9 cellular contexts compared by ENCODE assay signal in genomic region chr4:174522183-174523002, GRCh38. TPM values are rescaled to one million over a fixed set of nuclear protein-coding genes. Genes with fewer than 3 reads are reported as not detected.
DNase-seq lines count a peak whose midpoint lies in the region; ATAC-seq and TF ChIP-seq lines count a peak whose summit lies in the region.
"Had no signal": no experiment of that assay in that cellular context is flagged by ENCODE, and none has a peak within 500 bp of the region (broad histone marks: within the 10 kb centered on the region; RNA-seq: fewer than 3 reads in every experiment).

Gene HPGD (minus strand): TSS chr4:174522488. CDS start chr4:174522451, 37 bp downstream.

- H3K36me3 Mint-ChIP-seq in stimulated activated naive B cell treated with anti-CD40 and anti-IgM and Interleukin-4, amounts not matched to agents 10 μg/mL and 1 μg/mL and 100 μg/mL, for 72 hours = no peaks in the 10 kb centered on the region

- no peaks in the 10 kb centered on the region for H3K9me3 Mint-ChIP-seq in stimulated activated naive B cell treated with anti-CD40 and anti-IgM and Interleukin-4, amounts not matched to agents 10 μg/mL and 1 μg/mL and 100 μg/mL, for 72 hours

- DNase-seq in NCI-H510A treated with DMSO at 0.1 percent for 48 hours (lab: John Stamatoyannopoulos, UW) (peak; percentile 8), epithelial cell of proximal tubule (ENCODE audit: low read depth) (no peak), myocyte (ENCODE audit: low read depth) (peak; percentile 53), SIG-M5 (lab: John Stamatoyannopoulos, UW) (no peak)
- peak; percentile 23 to 44 (median 37) for DNase-seq in activated CD8-positive, alpha-beta memory T cell treated with anti-CD3 and anti-CD28 coated beads for 48 hours (ENCODE audit: low read depth in 2 of 3, low spot score in 2 of 3)
- peak; percentile 21 for DNase-seq in stimulated activated naive B cell treated with anti-CD40 and anti-IgM and Interleukin-4, amounts not matched to agents 10 μg/mL and 1 μg/mL and 100 μg/mL, for 72 hours

- no peak for TF ChIP-seq CTCF in epithelial cell of proximal tubule (conservative IDR thresholded peaks at IDR 0.05; ENCODE audit: low read depth, low read length)

- peak within 1 kb of the TSS; percentile 83 to 85 for H3K4me3 Mint-ChIP-seq in stimulated activated naive B cell treated with anti-CD40 and anti-IgM and Interleukin-4, amounts not matched to agents 10 μg/mL and 1 μg/mL and 100 μg/mL, for 72 hours

- peak within 1 kb of the TSS; percentile 68 for H3K4me3 ChIP-seq in epithelial cell of proximal tubule (ENCODE audit: low read depth, low read length)

- peaks cover 7 to 14% of the 10 kb centered on the region in 2 donors for H3K4me1 Mint-ChIP-seq in stimulated activated naive B cell treated with anti-CD40 and anti-IgM and Interleukin-4, amounts not matched to agents 10 μg/mL and 1 μg/mL and 100 μg/mL, for 72 hours

- H3K27ac Mint-ChIP-seq in stimulated activated naive B cell treated with anti-CD40 and anti-IgM and Interleukin-4, amounts not matched to agents 10 μg/mL and 1 μg/mL and 100 μg/mL, for 72 hours = no peak within 1 kb of the TSS

- ATAC-seq in GM18498 (IDR thresholded peaks at IDR 0.05; ENCODE audit: unreplicated experiment) (peak; percentile 87), HG02798 (IDR thresholded peaks at IDR 0.05; ENCODE audit: poor library complexity, unreplicated experiment) (peak; percentile 81)
- peak; percentile 91 to 92 for ATAC-seq in stimulated activated naive B cell treated with anti-CD40 and anti-IgM and Interleukin-4, amounts not matched to agents 10 μg/mL and 1 μg/mL and 100 μg/mL, for 72 hours (replicated peaks)

- peaks cover 33 to 42% of the 10 kb centered on the region in 2 donors for H3K27me3 Mint-ChIP-seq in stimulated activated naive B cell treated with anti-CD40 and anti-IgM and Interleukin-4, amounts not matched to agents 10 μg/mL and 1 μg/mL and 100 μg/mL, for 72 hours

RNA-seq across cellular contexts. Expression of gene HPGD, which starts in this region (rescaled TPM):
- total RNA-seq in epithelial cell of proximal tubule = 2.8 and 3.8 TPM in 2 replicates
- total RNA-seq in myocyte = 0.45 TPM in 1 of 2 replicates, not detected in the other
- polyA plus RNA-seq in myocyte (2012) = 0.13 TPM
- total RNA-seq: glomerular endothelial cell had no signal

Comparison
In these comparisons a context has a peak if more than half of its experiments do, and no peak if none do; other contexts are left out.
1. Peak in DNase-seq in myocyte; RNA of the gene not detected or under 1 TPM.
2. DNase-seq: peak in NCI-H510A treated with DMSO at 0.1 percent for 48 hours (single experiment), activated CD8-positive, alpha-beta memory T cell treated with anti-CD3 and anti-CD28 coated beads for 48 hours (3 of 3) and stimulated activated naive B cell treated with anti-CD40 and anti-IgM and Interleukin-4, amounts not matched to agents 10 μg/mL and 1 μg/mL and 100 μg/mL, for 72 hours (single experiment); none in epithelial cell of proximal tubule (single experiment) and SIG-M5 (single experiment).
3. Peak in every context shown above with its lines, with median percentiles within 50 percentile points of each other: ATAC-seq.